ENCODE assay signal across 8 cellular contexts in the genomic region with DNA sequence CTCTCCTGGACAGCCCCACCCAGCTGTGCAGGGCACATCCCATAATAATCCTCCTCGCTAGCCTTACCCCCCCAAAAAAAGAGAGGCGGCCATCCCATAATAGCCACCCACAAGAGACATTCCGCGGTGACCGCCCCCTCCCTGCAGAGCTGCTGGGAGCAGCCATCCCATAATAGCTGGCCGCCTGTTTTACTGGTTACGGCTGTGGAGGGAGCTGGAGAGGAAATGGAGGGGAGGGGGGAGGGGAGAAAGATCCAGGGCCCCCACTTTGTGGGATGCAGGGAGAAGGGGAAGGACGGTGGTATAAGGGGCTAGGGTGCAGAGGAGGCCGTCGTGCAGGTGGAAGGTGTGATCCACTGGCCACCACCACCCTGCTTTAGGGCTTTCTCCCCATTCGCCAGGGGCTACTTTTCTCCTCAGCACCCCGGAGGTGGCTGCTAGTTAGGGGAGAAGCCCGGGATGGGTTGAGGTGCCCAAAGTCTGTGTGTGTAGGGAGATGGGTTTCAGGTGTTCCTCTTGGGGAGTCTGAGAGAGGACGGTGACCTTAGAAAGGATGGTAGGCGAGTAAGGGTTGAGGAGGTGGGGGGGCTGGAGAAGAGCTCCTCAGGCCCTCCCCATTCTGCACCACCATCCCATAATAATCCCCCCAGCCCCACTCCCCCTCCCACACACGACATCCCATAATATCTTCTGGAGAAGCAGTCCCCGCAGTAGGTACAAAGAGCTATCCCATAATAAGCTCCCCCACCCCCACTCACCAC. TPM values are rescaled to one million over a fixed set of nuclear protein-coding genes. Genes with fewer than 3 reads are reported as not detected.
DNase-seq lines count a peak whose midpoint lies in the region; ATAC-seq and TF ChIP-seq lines count a peak whose summit lies in the region.

No MANE protein-coding gene starts in this region.

- peak overlapping the region; percentile 77 for H3K9ac ChIP-seq in BLaER1

- peaks cover 65% of the 10 kb centered on the region for H3K4me1 ChIP-seq in BLaER1
- H3K4me1 ChIP-seq in ascending aorta: peaks cover 17 to 22% of the 10 kb centered on the region in 2 donors
- peaks cover 14% of the 10 kb centered on the region for H3K4me1 ChIP-seq in prostate gland (replicated peaks)

- H3K4me3 ChIP-seq in BLaER1 (peak overlapping the region; percentile 39), ascending aorta (peak overlapping the region; percentile 34 to 47), prostate gland (no peak overlapping the region)

- POLR2A ChIA-PET in HEK293T (lab: Yijun Ruan, JAX): interaction anchor here (0.6 to 3.7 kb wide), 21 partner anchors 10 to 330 kb away, joined by 3 to 39 read pairs (median 4); partner anchors contain the start of genes C12orf57, COPS7A, GAPDH and MLF2

- TF ChIP-seq POLR2A in prostate gland (IDR thresholded peaks at IDR 0.05): no peak

- ATAC-seq in HG03175 (IDR thresholded peaks at IDR 0.05; ENCODE audit: unreplicated experiment) (no peak), GM18519 (IDR thresholded peaks at IDR 0.05; ENCODE audit: low FRiP score, unreplicated experiment) (no peak)

- H3K27me3 ChIP-seq in BLaER1 (no peaks in the 10 kb centered on the region), ascending aorta (no peaks in the 10 kb centered on the region), prostate gland (replicated peaks; ENCODE audit: insufficient read depth) (no peaks in the 10 kb centered on the region)

- H3K9me3 ChIP-seq in BLaER1 (no peaks in the 10 kb centered on the region), ascending aorta (no peaks in the 10 kb centered on the region), prostate gland (no peaks in the 10 kb centered on the region)

- intact Hi-C loops in ascending aorta (cut with DNase I): loop anchor here (1.0 kb wide), 1 partner anchor 76 kb away; the partner anchor contains the start of gene ZNF384
- intact Hi-C loops in prostate gland (cut with DNase I): loop anchor here (5.0 kb wide), 1 partner anchor 154 kb away; the partner anchor contains the start of gene PTMS

- H3K27ac ChIP-seq in BLaER1 (peak overlapping the region; percentile 93), ascending aorta (peak overlapping the region; percentile 94 to 97), prostate gland (peak overlapping the region; percentile 86 to 94)

- peak overlapping the region; percentile 87 for H3K4me2 ChIP-seq in BLaER1

- TF ChIP-seq CTCF in ascending aorta (IDR thresholded peaks at IDR 0.05) (peak in 1 of 3 experiments; percentile 3), prostate gland (IDR thresholded peaks at IDR 0.05) (peak in 1 of 4 experiments; percentile 25)

- H4K20me1 ChIP-seq in BLaER1: no peaks in the 10 kb centered on the region

- under 1% methylated on average over 17 of the region's 17 CpGs for WGBS in prostate gland

- no peak for DNase-seq in HEK293T (ENCODE audit: extremely low spot score)
- peak; percentile 88 to 94 for DNase-seq in NCI-H526 (lab: John Stamatoyannopoulos, UW)
- peak; percentile 64 to 91 for DNase-seq in ascending aorta (ENCODE audit: low spot score in 2 of 2)
- DNase-seq in hippocampal formation (lab: John Stamatoyannopoulos, UW): peak; percentile 78 to 99
- DNase-seq in prostate gland (ENCODE audit: low spot score): peak; percentile 81

- H3K36me3 ChIP-seq in BLaER1 (peaks cover 1% of the 10 kb centered on the region; the same call in 1 of the 2 replicates), ascending aorta (no peaks in the 10 kb centered on the region), prostate gland (no peaks in the 10 kb centered on the region)

- CTCF ChIA-PET in HEK293T (lab: Yijun Ruan, JAX): interaction anchor here (0.6 to 2.3 kb wide), 7 partner anchors 42 to 196 kb away, joined by 3 to 11 read pairs (median 4); partner anchors contain the start of genes NOP2 and ZNF384

TF ChIP-seq in HEK293T, 16 proteins besides CTCF, POLR2A, EP300 and RAD21:
- TF ChIP-seq, protein P1, sequence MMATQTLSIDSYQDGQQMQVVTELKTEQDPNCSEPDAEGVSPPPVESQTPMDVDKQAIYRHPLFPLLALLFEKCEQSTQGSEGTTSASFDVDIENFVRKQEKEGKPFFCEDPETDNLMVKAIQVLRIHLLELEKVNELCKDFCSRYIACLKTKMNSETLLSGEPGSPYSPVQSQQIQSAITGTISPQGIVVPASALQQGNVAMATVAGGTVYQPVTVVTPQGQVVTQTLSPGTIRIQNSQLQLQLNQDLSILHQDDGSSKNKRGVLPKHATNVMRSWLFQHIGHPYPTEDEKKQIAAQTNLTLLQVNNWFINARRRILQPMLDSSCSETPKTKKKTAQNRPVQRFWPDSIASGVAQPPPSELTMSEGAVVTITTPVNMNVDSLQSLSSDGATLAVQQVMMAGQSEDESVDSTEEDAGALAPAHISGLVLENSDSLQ (IDR thresholded peaks at IDR 0.05): no peak
- no peak for TF ChIP-seq FOXM1 (IDR thresholded peaks at IDR 0.05; ENCODE audit: borderline replicate concordance)
- no peak for TF ChIP-seq ZNF384 (IDR thresholded peaks at IDR 0.05)
- peak; percentile 76 for TF ChIP-seq L3MBTL2 (conservative IDR thresholded peaks at IDR 0.05)

RNA-seq across cellular contexts. Expression of gene CHD4, which starts 6.0 kb away (rescaled TPM):
- total RNA-seq in ascending aorta: 185 TPM
- total RNA-seq in prostate gland: 100 to 1,000 TPM; 124 to 240 TPM

RNA-seq across cellular contexts. Expression of gene LPAR5, which starts 22.6 kb away (rescaled TPM):
- total RNA-seq in ascending aorta: 0.21 TPM
- 1 to 10 TPM in 1 of 2 donors, under 1 TPM in 1; 0.59 to 1.9 TPM for total RNA-seq in prostate gland

RNA-seq across cellular contexts. Expression of gene ACRBP, which starts 34.0 kb away (rescaled TPM):
- total RNA-seq in ascending aorta (10.6 TPM), prostate gland (10 to 100 TPM in 1 of 2 donors, 1 to 10 TPM in 1; 2.3 to 49.6 TPM)

RNA-seq across cellular contexts. Expression of gene NOP2, which starts 45.1 kb away (rescaled TPM):
- total RNA-seq in ascending aorta (77.4 TPM), prostate gland (10 to 100 TPM; 14.5 to 42.9 TPM)

RNA-seq across cellular contexts. Expression of gene ING4, which starts 49.7 kb away (rescaled TPM):
- total RNA-seq in ascending aorta (2.6 TPM), prostate gland (10 to 100 TPM; 75.5 to 78.9 TPM)

Comparison
In these comparisons a context has a peak if more than half of its experiments do, and no peak if none do; other contexts are left out.
1. H3K4me3 ChIP-seq: peak in BLaER1 (single experiment) and ascending aorta (2 of 2); none in prostate gland (0 of 2).
2. Peak in every context shown above with its lines, with median percentiles within 50 percentile points of each other: H3K27ac ChIP-seq.